In the genomic region with DNA sequence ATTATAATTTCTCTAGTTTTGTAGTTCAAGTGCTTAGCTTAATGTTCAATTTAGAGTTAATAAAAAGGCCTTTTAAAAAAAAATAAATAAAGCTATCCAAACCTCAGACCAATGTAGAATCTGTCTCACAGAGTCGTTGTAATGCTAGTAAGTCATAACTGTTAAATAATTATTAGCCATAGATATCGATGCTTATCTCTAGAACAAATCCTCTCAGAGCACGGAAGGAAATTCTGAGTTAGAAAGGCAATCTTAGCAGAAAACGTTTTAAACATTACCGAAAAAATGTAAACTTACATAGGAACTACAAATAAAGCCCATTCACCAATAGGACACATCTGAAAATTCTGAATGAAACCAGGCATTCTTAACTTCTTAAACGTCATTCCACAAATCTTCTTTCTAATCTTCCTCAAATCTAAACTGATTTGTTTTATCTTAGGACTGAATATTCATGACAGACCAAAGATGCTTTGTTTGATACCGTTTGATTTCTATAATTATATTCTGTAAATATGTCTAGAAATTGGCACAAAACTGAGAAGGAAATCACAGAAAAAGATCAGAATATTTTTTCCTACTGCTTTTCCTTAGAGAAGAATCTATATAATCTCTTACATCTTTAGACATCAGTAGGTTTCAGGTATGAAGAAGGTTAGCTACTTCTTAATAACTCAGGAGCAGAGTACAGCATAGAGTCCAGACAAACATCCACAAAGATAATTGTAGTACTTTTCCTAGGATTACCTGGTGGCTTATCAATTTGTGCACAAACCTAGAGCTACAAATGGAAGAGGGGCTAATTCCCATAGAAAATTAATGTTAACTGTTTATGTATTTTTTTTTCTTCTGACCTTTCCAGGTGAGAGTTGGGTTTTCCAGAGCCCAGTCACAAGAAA, we compare ENCODE assay signal across 20 cellular contexts.
"Had no signal": no experiment of that assay in that cellular context is flagged by ENCODE, and none has a peak within 500 bp of the region (broad histone marks: within the 10 kb centered on the region; RNA-seq: fewer than 3 reads in every experiment).

No MANE protein-coding gene starts in this region.

- H3K9me3 Mint-ChIP-seq: activated CD4-positive, alpha-beta T cell treated with anti-CD3 and anti-CD28 coated beads, Interleukin-2, amount 10 ng/mL, durations not matched to agents 24 days and 14 days; activated naive CD8-positive, alpha-beta T cell treated with anti-CD3 and anti-CD28 coated beads for 36 hours; activated T-cell treated with anti-CD3 and anti-CD28 coated beads, Interleukin-2, amount 50 U/mL, for 72 hours; brain had no signal

- H3K27ac ChIP-seq: colonic mucosa, esophagus muscularis mucosa, right atrium auricular region, skin epidermis, tibial artery had no signal

- H3K4me3 Mint-ChIP-seq: activated CD4-positive, alpha-beta T cell treated with anti-CD3 and anti-CD28 coated beads, Interleukin-2, amount 10 ng/mL, durations not matched to agents 24 days and 14 days; activated naive CD8-positive, alpha-beta T cell treated with anti-CD3 and anti-CD28 coated beads for 36 hours; activated T-cell treated with anti-CD3 and anti-CD28 coated beads, Interleukin-2, amount 50 U/mL, for 72 hours; brain; natural killer cell had no signal

- H3K27me3 ChIP-seq: colonic mucosa, esophagus muscularis mucosa, right atrium auricular region, tibial artery had no signal

- H3K36me3 ChIP-seq: colonic mucosa, esophagus muscularis mucosa, right atrium auricular region, tibial artery had no signal

- ATAC-seq: activated T-cell treated with anti-CD3 and anti-CD28 coated beads, Interleukin-2, amount 50 U/mL, for 72 hours; left ventricle myocardium superior; natural killer cell had no signal

- H3K27me3 Mint-ChIP-seq: activated CD4-positive, alpha-beta T cell treated with anti-CD3 and anti-CD28 coated beads, Interleukin-2, amount 10 ng/mL, durations not matched to agents 24 days and 14 days; activated naive CD8-positive, alpha-beta T cell treated with anti-CD3 and anti-CD28 coated beads for 36 hours; brain had no signal

- H3K4me3 ChIP-seq: colonic mucosa, esophagus muscularis mucosa, right atrium auricular region, skin epidermis, tibial artery had no signal

- H3K4me1 Mint-ChIP-seq: activated CD4-positive, alpha-beta T cell treated with anti-CD3 and anti-CD28 coated beads, Interleukin-2, amount 10 ng/mL, durations not matched to agents 24 days and 14 days; activated naive CD8-positive, alpha-beta T cell treated with anti-CD3 and anti-CD28 coated beads for 36 hours; brain; natural killer cell had no signal

- H3K27ac Mint-ChIP-seq: activated CD4-positive, alpha-beta T cell treated with anti-CD3 and anti-CD28 coated beads, Interleukin-2, amount 10 ng/mL, durations not matched to agents 24 days and 14 days; activated naive CD8-positive, alpha-beta T cell treated with anti-CD3 and anti-CD28 coated beads for 36 hours; activated T-cell treated with anti-CD3 and anti-CD28 coated beads, Interleukin-2, amount 50 U/mL, for 72 hours; natural killer cell had no signal

- H3K9me3 ChIP-seq: colonic mucosa, esophagus muscularis mucosa, right atrium auricular region, tibial artery had no signal

- H3K36me3 Mint-ChIP-seq: activated naive CD8-positive, alpha-beta T cell treated with anti-CD3 and anti-CD28 coated beads for 36 hours; brain; natural killer cell had no signal

- DNase-seq: activated CD4-positive, alpha-beta T cell treated with anti-CD3 and anti-CD28 coated beads, Interleukin-2, amount 10 ng/mL, durations not matched to agents 24 days and 14 days; activated CD4-positive, CD25-positive, alpha-beta regulatory T cell; activated CD8-positive, alpha-beta memory T cell treated with anti-CD3 and anti-CD28 coated beads, Interleukin-2, amount 50 U/mL, for 48 hours; activated gamma-delta T cell; activated naive CD8-positive, alpha-beta T cell treated with anti-CD3 and anti-CD28 coated beads for 36 hours; activated T-cell treated with anti-CD3 and anti-CD28 coated beads, Interleukin-2, amount 50 U/mL, for 72 hours; amygdala; central memory CD4-positive, alpha-beta T cell; hypothalamus; left ventricle myocardium superior; mesenchymal stem cell; natural killer cell; stimulated activated CD4-positive, alpha-beta T cell treated with anti-CD3 and anti-CD28 coated beads, Interleukin-4, amount 100 ng/mL, for 24 hours; stimulated activated naive CD4-positive, alpha-beta T cell; tibial artery had no signal

- H3K4me1 ChIP-seq: colonic mucosa, esophagus muscularis mucosa, right atrium auricular region, tibial artery had no signal
